In genomic region chr6:30113843-30114242, GRCh38 we compare ENCODE assay signal across 23 cellular contexts. TPM values are rescaled to one million over a fixed set of nuclear protein-coding genes. Genes with fewer than 3 reads are reported as not detected.
DNase-seq lines count a peak whose midpoint lies in the region; ATAC-seq and TF ChIP-seq lines count a peak whose summit lies in the region.
"Had no signal": no experiment of that assay in that cellular context is flagged by ENCODE, and none has a peak within 500 bp of the region (broad histone marks: within the 10 kb centered on the region; RNA-seq: fewer than 3 reads in every experiment).

No MANE protein-coding gene starts in this region.

- H3K4me1 Mint-ChIP-seq in progenitor cell of endocrine pancreas (ENCODE audit: low read depth) = no peaks in the 10 kb centered on the region

- H2AFZ ChIP-seq in MM.1S (ENCODE audit: low read length) = no peak overlapping the region

- H3K9me3 ChIP-seq in MM.1S (replicated peaks; ENCODE audit: insufficient read depth, low read length) = no peaks in the 10 kb centered on the region
- no peaks in the 10 kb centered on the region for H3K9me3 ChIP-seq in colonic mucosa
- H3K9me3 ChIP-seq in mucosa of stomach (ENCODE audit: control insufficient read depth, low read length) = no peaks in the 10 kb centered on the region
- H3K9me3 ChIP-seq: BLaER1 treated with 17β-estradiol and CSF1 and Interleukin-3, amounts not matched to agents 10 nM and 100 nM; HAP-1; MG63 had no signal

- no peaks in the 10 kb centered on the region for H4K20me1 ChIP-seq in MM.1S (ENCODE audit: insufficient read depth, low read length)
- H4K20me1 ChIP-seq: BLaER1 treated with 17β-estradiol and CSF1 and Interleukin-3, amounts not matched to agents 10 nM and 100 nM had no signal

- H3K27me3 Mint-ChIP-seq in progenitor cell of endocrine pancreas = peaks cover 61% of the 10 kb centered on the region

- H3K9me2 ChIP-seq in MM.1S (replicated peaks; ENCODE audit: insufficient read depth, low read length) = no peaks in the 10 kb centered on the region

- H3K4me3 Mint-ChIP-seq in progenitor cell of endocrine pancreas (ENCODE audit: low read depth) = no peak overlapping the region
- H3K4me3 Mint-ChIP-seq: CD8-positive, alpha-beta T cell had no signal

- H3K27me3 ChIP-seq in MM.1S (replicated peaks; ENCODE audit: insufficient read depth, low read length) (no peaks in the 10 kb centered on the region), colonic mucosa (no peaks in the 10 kb centered on the region), mucosa of stomach (ENCODE audit: control insufficient read depth, insufficient read depth, low read length) (no peaks in the 10 kb centered on the region)
- H3K27me3 ChIP-seq: MG63 had no signal

- no peaks in the 10 kb centered on the region for H3K79me2 ChIP-seq in MM.1S (ENCODE audit: low read length)

- peak overlapping the region; percentile 27; the same call in 1 of the 2 replicates for H3K4me2 ChIP-seq in MM.1S (ENCODE audit: low read depth, low read length)

- DNase-seq in ACHN (peak; percentile 27), MM.1S (no peak), colonic mucosa (peak; percentile 9), progenitor cell of endocrine pancreas (ENCODE audit: low spot score, unreplicated experiment) (no peak)
- DNase-seq: CD8-positive, alpha-beta T cell; IMR-90; Karpas-422; MG63; NCI-H1092; NCI-H1436 treated with DMSO at 0.1 percent for 48 hours; NCI-H2029; NCI-H345; NCI-H524 treated with DMSO at 0.1 percent for 48 hours; Right ventricle myocardium superior had no signal

- H3K27ac ChIP-seq in MM.1S (ENCODE audit: low read length) (no peak overlapping the region), colonic mucosa (peak overlapping the region; percentile 83)
- H3K27ac ChIP-seq: BLaER1 treated with 17β-estradiol and CSF1 and Interleukin-3, amounts not matched to agents 10 nM and 100 nM; SK-N-MC had no signal

- H3K4me3 ChIP-seq in MM.1S (ENCODE audit: low read length) (no peak overlapping the region), colonic mucosa (no peak overlapping the region), mucosa of stomach (ENCODE audit: low read length) (peak overlapping the region; percentile 47)
- H3K4me3 ChIP-seq: BLaER1 treated with 17β-estradiol and CSF1 and Interleukin-3, amounts not matched to agents 10 nM and 100 nM; HAP-1; MG63; SK-N-MC had no signal

- in situ Hi-C loops in ACHN (cut with HindIII; ENCODE audit: low pct_ligation_motif_present, low pct_unique_long_range_greater_than_20kb, low sequenced_read_pairs) = no loop called here

- ATAC-seq in GM18505 (IDR thresholded peaks at IDR 0.05; ENCODE audit: unreplicated experiment) (no peak), GM19328 (IDR thresholded peaks at IDR 0.05; ENCODE audit: unreplicated experiment) (no peak), GM19452 (IDR thresholded peaks at IDR 0.05; ENCODE audit: unreplicated experiment) (no peak)
- ATAC-seq: CD8-positive, alpha-beta T cell had no signal

- H3K4me1 ChIP-seq in MM.1S (ENCODE audit: low read length) (peaks cover 13% of the 10 kb centered on the region), colonic mucosa (peaks cover 5% of the 10 kb centered on the region), mucosa of stomach (ENCODE audit: control insufficient read depth, insufficient read depth, low read length) (peaks cover 18% of the 10 kb centered on the region)
- H3K4me1 ChIP-seq: HAP-1 had no signal

- H3K36me3 Mint-ChIP-seq in progenitor cell of endocrine pancreas (ENCODE audit: insufficient read depth) = no peaks in the 10 kb centered on the region
- H3K36me3 Mint-ChIP-seq: CD8-positive, alpha-beta T cell had no signal

- H3K36me3 ChIP-seq in MM.1S (replicated peaks; ENCODE audit: insufficient read depth, low read length) (no peaks in the 10 kb centered on the region), colonic mucosa (no peaks in the 10 kb centered on the region), mucosa of stomach (ENCODE audit: control insufficient read depth, insufficient read depth, low read length) (no peaks in the 10 kb centered on the region)
- H3K36me3 ChIP-seq: BLaER1 treated with 17β-estradiol and CSF1 and Interleukin-3, amounts not matched to agents 10 nM and 100 nM; HAP-1; MG63 had no signal

- TF ChIP-seq POLR2A in GM18505 (IDR thresholded peaks at IDR 0.05; ENCODE audit: borderline replicate concordance, extremely low read depth, insufficient read depth, insufficient read length) = no peak

- H3K9ac ChIP-seq in MM.1S (ENCODE audit: low read length) (no peak overlapping the region), colonic mucosa (ENCODE audit: low read depth in 2 of 2, low read length in 2 of 2) (no peak overlapping the region), mucosa of stomach (ENCODE audit: low read length) (peak overlapping the region; percentile 74)
- H3K9ac ChIP-seq: BLaER1 treated with 17β-estradiol and CSF1 and Interleukin-3, amounts not matched to agents 10 nM and 100 nM had no signal

- no peaks in the 10 kb centered on the region for H3K9me3 Mint-ChIP-seq in progenitor cell of endocrine pancreas (ENCODE audit: low read depth)
- H3K9me3 Mint-ChIP-seq: CD8-positive, alpha-beta T cell had no signal

- TF ChIP-seq CTCF in MM.1S (IDR thresholded peaks at IDR 0.05; ENCODE audit: low read length) (no peak), colonic mucosa (IDR thresholded peaks at IDR 0.05) (no peak), progenitor cell of endocrine pancreas (IDR thresholded peaks at IDR 0.05; ENCODE audit: unreplicated experiment) (no peak)

- intact Hi-C loops in colonic mucosa (cut with DNase I) = no loop called here

- H3F3A ChIP-seq in MM.1S (ENCODE audit: insufficient read depth, low read length) = peaks cover 9% of the 10 kb centered on the region; the same call in 1 of the 2 replicates

- H3K27ac Mint-ChIP-seq in progenitor cell of endocrine pancreas = no peak overlapping the region
- H3K27ac Mint-ChIP-seq: CD8-positive, alpha-beta T cell had no signal

RNA-seq across cellular contexts. Expression of gene TRIM31, which starts 1.0 kb away (rescaled TPM):
- total RNA-seq in colonic mucosa (10 to 100 TPM; 44.4 to 51.2 TPM), progenitor cell of endocrine pancreas (not detected in 2 replicates)
- total RNA-seq: A172; CD8-positive, alpha-beta T cell; IMR-90; Right ventricle myocardium superior had no signal

RNA-seq across cellular contexts. Expression of gene TRIM40, which starts 22.1 kb away (rescaled TPM):
- total RNA-seq in colonic mucosa = 10 to 100 TPM; 10.7 to 17.0 TPM
- total RNA-seq in progenitor cell of endocrine pancreas = not detected in 2 replicates
- total RNA-seq: A172; CD8-positive, alpha-beta T cell; HT1080; IMR-90; Right ventricle myocardium superior had no signal

RNA-seq across cellular contexts. Expression of gene RNF39, which starts 38.3 kb away (rescaled TPM):
- 1 to 10 TPM in 1 of 2 donors, under 1 TPM in 1; 0.93 to 1.6 TPM for total RNA-seq in colonic mucosa
- total RNA-seq in progenitor cell of endocrine pancreas = not detected in 2 replicates
- total RNA-seq: A172; CD8-positive, alpha-beta T cell; IMR-90; Right ventricle myocardium superior had no signal

RNA-seq across cellular contexts. Expression of gene PPP1R11, which starts 46.8 kb away (rescaled TPM):
- total RNA-seq in colonic mucosa = 10 to 100 TPM; 77.9 to 87.1 TPM
- 45.1 and 48.4 TPM in 2 replicates for total RNA-seq in progenitor cell of endocrine pancreas

RNA-seq across cellular contexts. Expression of gene TRIM10, which starts 47.2 kb away (rescaled TPM):
- 1 to 10 TPM; 3.8 to 3.9 TPM for total RNA-seq in colonic mucosa
- not detected in 2 replicates for total RNA-seq in progenitor cell of endocrine pancreas
- total RNA-seq: A172; CD8-positive, alpha-beta T cell; HT1080; IMR-90; Right ventricle myocardium superior had no signal

Comparison
In these comparisons a context has a peak if more than half of its experiments do, and no peak if none do; other contexts are left out.
1. DNase-seq: peak in ACHN (single experiment) and colonic mucosa (single experiment); none in MM.1S (single experiment) and progenitor cell of endocrine pancreas (single experiment).
2. RNA of gene TRIM31, which starts 1.0 kb away (total RNA-seq): 44.4 to 51.2 TPM in colonic mucosa; not detected in progenitor cell of endocrine pancreas; every median in the first group is over 10 times any median in the second.
3. RNA of gene TRIM40, which starts 22.1 kb away (total RNA-seq): 10.7 to 17.0 TPM in colonic mucosa; not detected in progenitor cell of endocrine pancreas; every median in the first group is over 10 times any median in the second.